2 cellular contexts compared by ENCODE assay signal in genomic region chr2:30255026-30255425, GRCh38.
TF ChIP-seq lines count a peak whose summit lies in the region.

No MANE protein-coding gene starts in this region.

TF ChIP-seq in IMR-90, 13 proteins besides CTCF, POLR2A, EP300 and RAD21:
- TF ChIP-seq RCOR1 (IDR thresholded peaks at IDR 0.05; ENCODE audit: insufficient replicate concordance, low read length) (no peak), CHD1 (IDR thresholded peaks at IDR 0.05; ENCODE audit: low read depth, low read length) (no peak), RFX5 (IDR thresholded peaks at IDR 0.05; ENCODE audit: low read depth, low read length) (no peak), ELK1 (IDR thresholded peaks at IDR 0.05; ENCODE audit: borderline replicate concordance, low read depth, low read length) (no peak), USF2 (IDR thresholded peaks at IDR 0.05; ENCODE audit: low read depth, low read length) (no peak), FOS (IDR thresholded peaks at IDR 0.05; ENCODE audit: low read depth, low read length) (no peak), BHLHE40 (IDR thresholded peaks at IDR 0.05; ENCODE audit: low read depth, low read length) (no peak), MAZ (IDR thresholded peaks at IDR 0.05; ENCODE audit: borderline replicate concordance, low read depth, low read length) (no peak), CEBPB (IDR thresholded peaks at IDR 0.05; ENCODE audit: low read depth, low read length) (no peak), NFE2L2 (IDR thresholded peaks at IDR 0.05; ENCODE audit: low read depth, low read length) (no peak), MXI1 (IDR thresholded peaks at IDR 0.05; ENCODE audit: borderline replicate concordance, low read depth, low read length) (no peak), SMC3 (IDR thresholded peaks at IDR 0.05; ENCODE audit: low read depth, low read length) (no peak), MAFK (IDR thresholded peaks at IDR 0.05; ENCODE audit: low read depth, low read length) (no peak)

TF ChIP-seq in H1, 55 proteins besides CTCF, POLR2A, EP300 and RAD21:
- TF ChIP-seq TEAD4 (IDR thresholded peaks at IDR 0.05; ENCODE audit: low read depth, low read length) (no peak), SUZ12 (IDR thresholded peaks at IDR 0.05; ENCODE audit: low read length) (no peak), JUN (IDR thresholded peaks at IDR 0.05; ENCODE audit: low read depth, low read length) (no peak), CTBP2 (IDR thresholded peaks at IDR 0.05; ENCODE audit: borderline replicate concordance, insufficient read depth, insufficient read length, low read length) (no peak), BACH1 (IDR thresholded peaks at IDR 0.05; ENCODE audit: low read length) (no peak), RXRA (IDR thresholded peaks at IDR 0.05; ENCODE audit: insufficient read depth, low read depth, low read length) (no peak), CBX5 (IDR thresholded peaks at IDR 0.05; ENCODE audit: low read depth, low read length) (no peak), ASH2L (IDR thresholded peaks at IDR 0.05; ENCODE audit: low read length) (no peak), CHD2 (IDR thresholded peaks at IDR 0.05; ENCODE audit: low read length) (no peak), TBP (IDR thresholded peaks at IDR 0.05; ENCODE audit: low read depth, low read length) (no peak), ZNF274 (IDR thresholded peaks at IDR 0.05; ENCODE audit: borderline replicate concordance, extremely low read depth, low read length) (no peak), MAX (IDR thresholded peaks at IDR 0.05) (no peak), KDM5A (IDR thresholded peaks at IDR 0.05; ENCODE audit: low read length) (no peak), CBX8 (IDR thresholded peaks at IDR 0.05; ENCODE audit: borderline replicate concordance, low read depth, low read length) (no peak), ATF2 (IDR thresholded peaks at IDR 0.05; ENCODE audit: low read length) (no peak), MAFK (IDR thresholded peaks at IDR 0.05; ENCODE audit: low read depth, low read length) (no peak)
